8 cellular contexts compared by ENCODE assay signal in genomic region chr2:177876950-177877349, GRCh38.
"Had no signal": no experiment of that assay in that cellular context is flagged by ENCODE, and none has a peak within 500 bp of the region (broad histone marks: within the 10 kb centered on the region; RNA-seq: fewer than 3 reads in every experiment).

No MANE protein-coding gene starts in this region.

- H3K4me1 ChIP-seq: HAP-1 had no signal

- ATAC-seq: HCT116 had no signal

- H3K36me3 ChIP-seq: HAP-1 had no signal

- H3K9me3 ChIP-seq: HAP-1 had no signal

- DNase-seq: GM23248, GOT3, H7, HFFc6, IMR-90 had no signal

- H3K27ac ChIP-seq: GM23248, HL-60 had no signal

- H3K4me3 ChIP-seq: GM23248, HAP-1 had no signal
